ENCODE assay signal across 1 cellular context in the genomic region with DNA sequence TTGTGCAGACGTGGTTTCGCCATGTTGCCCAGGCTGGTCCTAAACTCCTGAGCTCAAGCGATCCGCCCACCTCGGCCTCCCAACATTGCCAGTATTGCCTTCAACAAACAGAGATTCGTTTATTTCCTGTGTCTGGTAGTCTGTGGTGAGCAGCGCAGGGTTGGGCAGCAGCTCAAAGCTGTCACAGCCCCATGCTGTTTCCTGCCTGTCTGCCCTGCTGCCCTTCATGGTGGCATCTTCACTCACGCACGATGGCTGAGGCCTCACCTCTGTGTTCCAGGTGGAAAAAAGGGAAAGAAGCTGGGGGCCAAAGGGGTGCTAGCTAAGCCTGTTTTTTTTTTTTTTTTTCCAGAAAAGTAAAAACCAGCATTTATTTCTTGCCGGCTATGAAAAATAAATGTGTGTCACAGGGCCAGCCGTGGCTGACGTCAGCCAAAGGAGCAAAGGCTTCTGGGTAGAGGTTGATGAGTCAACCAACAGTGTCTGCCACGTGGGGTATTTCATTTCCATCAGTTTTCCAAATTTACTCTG.
TF ChIP-seq lines count a peak whose summit lies in the region.

No MANE protein-coding gene starts in this region.

TF ChIP-seq in endothelial cell of umbilical vein, 7 proteins besides CTCF, POLR2A, EP300 and RAD21:
- TF ChIP-seq EZH2 (IDR thresholded peaks at IDR 0.05; ENCODE audit: borderline replicate concordance, low read depth, low read length, severe bottlenecking) (no peak), MYC (IDR thresholded peaks at IDR 0.05; ENCODE audit: low read depth, low read length) (no peak), JUN (IDR thresholded peaks at IDR 0.05; ENCODE audit: borderline replicate concordance, insufficient read depth, insufficient read length, low read depth) (peak; percentile 31), FOS (IDR thresholded peaks at IDR 0.05; ENCODE audit: borderline replicate concordance, insufficient read depth, low read length) (no peak), POLR2AphosphoS5 (IDR thresholded peaks at IDR 0.05; ENCODE audit: insufficient read depth, low read depth, low read length) (no peak), GATA2 (IDR thresholded peaks at IDR 0.05; ENCODE audit: insufficient read depth, insufficient read length, low read depth, low read length) (no peak)
- TF ChIP-seq, protein P1, sequence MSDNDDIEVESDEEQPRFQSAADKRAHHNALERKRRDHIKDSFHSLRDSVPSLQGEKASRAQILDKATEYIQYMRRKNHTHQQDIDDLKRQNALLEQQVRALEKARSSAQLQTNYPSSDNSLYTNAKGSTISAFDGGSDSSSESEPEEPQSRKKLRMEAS (IDR thresholded peaks at IDR 0.05; ENCODE audit: insufficient read depth, insufficient read length) = peak; percentile 17
